30 cellular contexts compared by ENCODE assay signal in genomic region chr2:19435815-19436214, GRCh38.
DNase-seq lines count a peak whose midpoint lies in the region; ATAC-seq and TF ChIP-seq lines count a peak whose summit lies in the region.
"Had no signal": no experiment of that assay in that cellular context is flagged by ENCODE, and none has a peak within 500 bp of the region (broad histone marks: within the 10 kb centered on the region; RNA-seq: fewer than 3 reads in every experiment).

No MANE protein-coding gene starts in this region.

- no peaks in the 10 kb centered on the region for H4K20me1 ChIP-seq in GM23248 (ENCODE audit: insufficient read depth)

- H3K79me2 ChIP-seq in GM23248 (ENCODE audit: insufficient read depth) = no peaks in the 10 kb centered on the region

- H3K27me3 Mint-ChIP-seq in WTC11 (ENCODE audit: low read depth) = no peaks in the 10 kb centered on the region

- H3K36me3 Mint-ChIP-seq in WTC11 = no peaks in the 10 kb centered on the region
- H3K36me3 Mint-ChIP-seq: activated naive CD4-positive, alpha-beta T cell treated with anti-CD3 and anti-CD28 coated beads, Interleukin-2, amount 50 U/mL, for 24 hours; naive thymus-derived CD4-positive, alpha-beta T cell had no signal

- no peak overlapping the region for H3K27ac Mint-ChIP-seq in WTC11
- H3K27ac Mint-ChIP-seq: activated naive CD4-positive, alpha-beta T cell treated with anti-CD3 and anti-CD28 coated beads, Interleukin-2, amount 50 U/mL, for 24 hours; B cell; naive thymus-derived CD4-positive, alpha-beta T cell; stimulated activated naive CD8-positive, alpha-beta T cell treated with anti-CD3 and anti-CD28 coated beads, Interleukin-15, amount 100 ng/mL, for 72 hours had no signal

- DNase-seq in A673 (ENCODE audit: low spot score) = peak; percentile 59
- peak; percentile 38 for DNase-seq in GM23248
- DNase-seq in WTC11 (ENCODE audit: low spot score) = no peak
- peak; percentile 22 for DNase-seq in fibroblast of the aortic adventitia (ENCODE audit: low read depth)
- DNase-seq in NCI-H2107 treated with DMSO at 0.1 percent for 48 hours (lab: John Stamatoyannopoulos, UW; ENCODE audit: unreplicated experiment) = no peak
- DNase-seq in HUDEP-2 (lab: John Stamatoyannopoulos, UW; ENCODE audit: unreplicated experiment in 76 of 76) = no peak
- DNase-seq in NAMALWA (ENCODE audit: low spot score) = no peak
- DNase-seq: 8988T; activated CD4-positive, CD25-positive, alpha-beta regulatory T cell; anterior cingulate cortex; colonic mucosa; effector memory CD4-positive, alpha-beta T cell; erythroblast; GDM1; midbrain; naive thymus-derived CD4-positive, alpha-beta T cell; NCI-H1092; NCI-H187; NCI-H524 treated with DMSO at 0.1 percent for 48 hours; PC-3; SHP77; stimulated activated CD8-positive, alpha-beta memory T cell treated with anti-CD3 and anti-CD28 coated beads, Interleukin-4, amount 100 ng/mL, for 48 hours; stimulated activated naive CD8-positive, alpha-beta T cell treated with anti-CD3 and anti-CD28 coated beads, Interleukin-15, amount 100 ng/mL, for 72 hours; thyroid gland had no signal

- no peak for TF ChIP-seq CTCF in A673 (conservative IDR thresholded peaks at IDR 0.05; ENCODE audit: low read depth, low read length)
- no peak for TF ChIP-seq CTCF in WTC11 (IDR thresholded peaks at IDR 0.05)
- no peak for TF ChIP-seq CTCF in fibroblast of the aortic adventitia (IDR thresholded peaks at IDR 0.05; ENCODE audit: insufficient read depth, low read length)

- 0 to 9% methylated on average over 1 of the region's 1 CpG for WGBS in GM23248 (ENCODE audit: low coverage in 1 of 2, low lambda C conversion rate in 2 of 2, missing lambda C conversion rate in 2 of 2), 2 experiments

- H3K9me3 ChIP-seq in A673 (ENCODE audit: low read depth, low read length, poor library complexity, severe bottlenecking) (no peaks in the 10 kb centered on the region), GM23248 (ENCODE audit: low read depth) (no peaks in the 10 kb centered on the region)
- H3K9me3 ChIP-seq: colonic mucosa, thyroid gland had no signal

- H3K4me3 ChIP-seq in A673 (ENCODE audit: low read depth, low read length, poor library complexity, severe bottlenecking) (no peak overlapping the region), GM23248 (no peak overlapping the region), fibroblast of the aortic adventitia (ENCODE audit: low read depth, low read length) (no peak overlapping the region)
- H3K4me3 ChIP-seq: cardiac muscle cell, colonic mucosa, skin epidermis, thyroid gland had no signal

- no peaks in the 10 kb centered on the region for H3K27me3 ChIP-seq in A673 (replicated peaks; ENCODE audit: insufficient read depth, low read depth, low read length, poor library complexity)
- H3K27me3 ChIP-seq in GM23248 (replicated peaks; ENCODE audit: insufficient read depth) = peaks cover 5% of the 10 kb centered on the region; the same call in 1 of the 2 replicates
- H3K27me3 ChIP-seq: cardiac muscle cell, colonic mucosa, thyroid gland had no signal

- H3K4me1 ChIP-seq in A673 (ENCODE audit: insufficient read depth, low read length, poor library complexity, severe bottlenecking) = no peaks in the 10 kb centered on the region
- H3K4me1 ChIP-seq in GM23248 (ENCODE audit: insufficient read depth) = no peaks in the 10 kb centered on the region
- H3K4me1 ChIP-seq: colonic mucosa, thyroid gland had no signal

- H3F3A ChIP-seq in GM23248 (ENCODE audit: insufficient read depth) = no peaks in the 10 kb centered on the region

- H3K4me2 ChIP-seq in GM23248 (ENCODE audit: unreplicated experiment) = no peak overlapping the region

- H3K9me2 ChIP-seq in GM23248 (ENCODE audit: insufficient read depth) = no peaks in the 10 kb centered on the region

- H2AFZ ChIP-seq in GM23248 = no peak overlapping the region

- peaks cover 8% of the 10 kb centered on the region for H3K4me1 Mint-ChIP-seq in WTC11
- H3K4me1 Mint-ChIP-seq: activated naive CD4-positive, alpha-beta T cell treated with anti-CD3 and anti-CD28 coated beads, Interleukin-2, amount 50 U/mL, for 24 hours; B cell; naive thymus-derived CD4-positive, alpha-beta T cell; stimulated activated naive CD8-positive, alpha-beta T cell treated with anti-CD3 and anti-CD28 coated beads, Interleukin-15, amount 100 ng/mL, for 72 hours had no signal

- POLR2A ChIA-PET in A673 (lab: Charles Lee; ENCODE audit: low non-redundant PET) (no interaction called here), WTC11 (lab: Charles Lee) (no interaction called here)

- ATAC-seq in WTC11 (peak; percentile 24; the same call in 1 of the 2 replicates), HG02840 (IDR thresholded peaks at IDR 0.05; ENCODE audit: low FRiP score, unreplicated experiment) (no peak)
- ATAC-seq: naive thymus-derived CD4-positive, alpha-beta T cell; PC-3; stimulated activated naive CD8-positive, alpha-beta T cell treated with anti-CD3 and anti-CD28 coated beads, Interleukin-15, amount 100 ng/mL, for 72 hours had no signal

- BruUV-seq in A673 (replicated peaks; lab: Mats Ljungman, UMichigan) = no TSS peak

- no peaks in the 10 kb centered on the region for H3K36me3 ChIP-seq in A673 (ENCODE audit: insufficient read depth, low read length, poor library complexity, severe bottlenecking)
- no peaks in the 10 kb centered on the region for H3K36me3 ChIP-seq in GM23248 (ENCODE audit: low read depth)
- H3K36me3 ChIP-seq: cardiac muscle cell, colonic mucosa, thyroid gland had no signal

- in situ Hi-C loops in GM23248 (cut with MboI) = no loop called here

- intact Hi-C loops in A673 (cut with micrococcal nuclease; ENCODE audit: unreplicated experiment) = no loop called here

- no peaks in the 10 kb centered on the region for H3K9me3 Mint-ChIP-seq in WTC11
- H3K9me3 Mint-ChIP-seq: activated naive CD4-positive, alpha-beta T cell treated with anti-CD3 and anti-CD28 coated beads, Interleukin-2, amount 50 U/mL, for 24 hours; stimulated activated naive CD8-positive, alpha-beta T cell treated with anti-CD3 and anti-CD28 coated beads, Interleukin-15, amount 100 ng/mL, for 72 hours had no signal

- H3K27ac ChIP-seq in A673 (ENCODE audit: low read depth, low read length, poor library complexity, severe bottlenecking) (no peak overlapping the region), GM23248 (no peak overlapping the region)
- H3K27ac ChIP-seq: cardiac muscle cell, colonic mucosa, HL-60, skin epidermis, thyroid gland had no signal

- CTCF ChIA-PET in A673 (lab: Charles Lee) (no interaction called here), WTC11 (lab: Charles Lee) (no interaction called here)

- H3K9ac ChIP-seq in GM23248 = no peak overlapping the region

- no peak overlapping the region for H3K4me3 Mint-ChIP-seq in WTC11
- H3K4me3 Mint-ChIP-seq: activated naive CD4-positive, alpha-beta T cell treated with anti-CD3 and anti-CD28 coated beads, Interleukin-2, amount 50 U/mL, for 24 hours; B cell; naive thymus-derived CD4-positive, alpha-beta T cell; stimulated activated naive CD8-positive, alpha-beta T cell treated with anti-CD3 and anti-CD28 coated beads, Interleukin-15, amount 100 ng/mL, for 72 hours had no signal

TF ChIP-seq in WTC11, 78 proteins besides CTCF, POLR2A, EP300 and RAD21:
- no peak for TF ChIP-seq SMAD4 (CRISPR knock-in tag; IDR thresholded peaks at IDR 0.05)

Comparison
In these comparisons a context has a peak if more than half of its experiments do, and no peak if none do; other contexts are left out.
1. DNase-seq: peak in A673 (single experiment), GM23248 (single experiment) and fibroblast of the aortic adventitia (single experiment); none in WTC11 (single experiment), NCI-H2107 treated with DMSO at 0.1 percent for 48 hours (single experiment), HUDEP-2 (0 of 76) and NAMALWA (single experiment).